19 cellular contexts compared by ENCODE assay signal in the genomic region with DNA sequence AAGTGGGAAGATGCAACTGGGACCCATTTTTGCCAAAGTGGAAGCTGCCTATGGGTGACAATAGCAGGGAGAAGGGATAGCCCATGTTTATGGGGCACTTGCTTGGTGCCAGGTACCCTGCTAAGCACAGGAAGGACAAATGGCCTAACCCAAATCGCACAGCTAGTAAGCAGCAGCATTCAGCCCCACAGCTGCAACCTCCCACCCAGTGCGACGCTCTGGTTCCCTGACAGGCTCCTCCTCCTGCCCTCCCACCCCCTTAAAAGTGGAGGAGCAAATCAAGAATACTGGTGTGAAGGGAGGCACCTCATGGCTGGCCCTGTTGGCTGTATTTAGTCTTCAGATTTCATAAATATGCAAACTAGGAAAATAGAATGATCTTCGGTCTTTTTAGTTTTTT.
"Had no signal": no experiment of that assay in that cellular context is flagged by ENCODE, and none has a peak within 500 bp of the region (broad histone marks: within the 10 kb centered on the region; RNA-seq: fewer than 3 reads in every experiment).

No MANE protein-coding gene starts in this region.

- H3K27me3 Mint-ChIP-seq: progenitor cell of endocrine pancreas had no signal

- H3K36me3 ChIP-seq: pancreas, tibial artery, upper lobe of right lung, vagina had no signal

- H3K27ac ChIP-seq: coronary artery, pancreas, upper lobe of right lung, vagina had no signal

- H3K4me3 ChIP-seq: coronary artery, pancreas, smooth muscle cell, tibial artery, upper lobe of right lung, vagina had no signal

- H3K27ac Mint-ChIP-seq: naive B cell, nephron, progenitor cell of endocrine pancreas had no signal

- DNase-seq: effector CD8-positive, alpha-beta T cell; foreskin melanocyte; head of caudate nucleus; hippocampal formation; left colon; mammary epithelial cell; naive B cell; occipital lobe; pancreas; right cardiac atrium; stimulated activated CD4-positive, alpha-beta T cell treated with anti-CD3 and anti-CD28 coated beads, Interleukin-2, amount 100 ng/mL, for 48 hours; stimulated activated naive CD8-positive, alpha-beta T cell treated with anti-CD3 and anti-CD28 coated beads, Interleukin-15, Interleukin-2, amounts not matched to agents 100 U/mL and 50 U/mL, for 24 hours; tibial artery; upper lobe of right lung had no signal

- H3K9me3 Mint-ChIP-seq: naive B cell, nephron had no signal

- H3K4me1 ChIP-seq: pancreas, upper lobe of right lung, vagina had no signal

- H3K9me3 ChIP-seq: pancreas, tibial artery, upper lobe of right lung, vagina had no signal

- FAIRE-seq: pancreas had no signal

- ATAC-seq: left colon; pancreas; stimulated activated naive CD8-positive, alpha-beta T cell treated with anti-CD3 and anti-CD28 coated beads, Interleukin-15, Interleukin-2, amounts not matched to agents 100 U/mL and 50 U/mL, for 24 hours; upper lobe of right lung had no signal

- H3K27me3 ChIP-seq: pancreas, tibial artery, upper lobe of right lung, vagina had no signal

- H3K4me3 Mint-ChIP-seq: naive B cell, nephron had no signal

- H3K36me3 Mint-ChIP-seq: naive B cell had no signal
